Comparison of ENCODE assay signal across 17 cellular contexts in genomic region chr9:110999379-110999778, GRCh38. TPM values are rescaled to one million over a fixed set of nuclear protein-coding genes. Genes with fewer than 3 reads are reported as not detected.
"Had no signal": no experiment of that assay in that cellular context is flagged by ENCODE, and none has a peak within 500 bp of the region (broad histone marks: within the 10 kb centered on the region; RNA-seq: fewer than 3 reads in every experiment).

No MANE protein-coding gene starts in this region.

- FAIRE-seq: islet of Langerhans, urothelium cell line had no signal

- H2AFZ ChIP-seq: neural progenitor cell had no signal

- H3K36me3 Mint-ChIP-seq: activated naive CD4-positive, alpha-beta T cell treated with anti-CD3 and anti-CD28 coated beads, Interleukin-2, amount 50 U/mL, for 24 hours; brain had no signal

- H3K9ac ChIP-seq: neural progenitor cell had no signal

- H3K4me1 Mint-ChIP-seq: activated naive CD4-positive, alpha-beta T cell treated with anti-CD3 and anti-CD28 coated beads, Interleukin-2, amount 50 U/mL, for 24 hours had no signal

- H3K36me3 ChIP-seq: heart left ventricle, neural progenitor cell had no signal

- H3K4me2 ChIP-seq: neural progenitor cell had no signal

- ATAC-seq: heart left ventricle, left lobe of liver had no signal

- H3K9me3 ChIP-seq: heart left ventricle, testis had no signal

- H3K4me3 Mint-ChIP-seq: activated naive CD4-positive, alpha-beta T cell treated with anti-CD3 and anti-CD28 coated beads, Interleukin-2, amount 50 U/mL, for 24 hours; brain; neural progenitor cell had no signal

- H3K27ac ChIP-seq: neural progenitor cell, testis had no signal

- H3K4me3 ChIP-seq: heart left ventricle, neural progenitor cell, testis had no signal

- H3K27ac Mint-ChIP-seq: activated naive CD4-positive, alpha-beta T cell treated with anti-CD3 and anti-CD28 coated beads, Interleukin-2, amount 50 U/mL, for 24 hours; neural progenitor cell had no signal

- H3K27me3 ChIP-seq: heart left ventricle, neural progenitor cell, testis had no signal

- DNase-seq: activated CD4-positive, alpha-beta T cell treated with anti-CD3 and anti-CD28 coated beads, Interleukin-2, amount 50 U/mL, for 1 hour; cerebellar nuclear complex; heart left ventricle; mesendoderm; posterior cingulate gyrus; stimulated activated CD4-positive, alpha-beta T cell treated with anti-CD3 and anti-CD28 coated beads, Interleukin-12 subunit alpha, Interleukin-12 subunit beta, amount 100 ng/mL, for 4 hours; stimulated activated naive CD4-positive, alpha-beta T cell; testis had no signal

RNA-seq across cellular contexts. Expression of gene LPAR1, which starts 38.9 kb away (rescaled TPM):
- total RNA-seq: activated CD8-positive, alpha-beta memory T cell treated with anti-CD3 and anti-CD28 coated beads for 36 hours; dermis microvascular lymphatic vessel endothelial cell; T-helper 2 cell treated with Interferon-gamma antibody and Interleukin-4, amounts not matched to agents 100 ng/mL and 5 ng/mL, for 36 hours had no signal
